17 cellular contexts compared by ENCODE assay signal in the genomic region with DNA sequence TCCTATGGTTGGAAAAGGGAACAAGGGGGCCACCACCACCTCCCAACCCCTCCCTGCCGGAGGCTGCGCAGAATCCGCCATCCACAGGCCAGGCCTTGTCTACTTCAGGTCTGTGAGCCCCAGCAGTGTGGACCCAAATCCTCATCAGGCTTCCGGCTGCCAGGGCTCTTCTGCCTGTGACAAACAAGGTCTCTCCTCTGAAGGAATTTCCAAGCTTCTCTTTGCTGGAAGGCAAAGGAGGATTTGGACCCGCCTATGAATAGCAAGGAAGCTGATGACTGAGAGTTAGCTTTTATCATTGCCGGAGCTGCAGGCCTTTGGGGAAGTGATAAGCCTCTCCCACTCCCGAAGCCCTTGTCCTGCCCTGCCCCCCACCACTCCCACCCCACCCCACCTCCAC.
DNase-seq lines count a peak whose midpoint lies in the region; ATAC-seq, FAIRE-seq and TF ChIP-seq lines count a peak whose summit lies in the region.
"Had no signal": no experiment of that assay in that cellular context is flagged by ENCODE, and none has a peak within 500 bp of the region (broad histone marks: within the 10 kb centered on the region; RNA-seq: fewer than 3 reads in every experiment).

No MANE protein-coding gene starts in this region.

- peaks cover 1% of the 10 kb centered on the region for H3K9me1 ChIP-seq in IMR-90 (ENCODE audit: insufficient read depth, low read length)

- H2AK9ac ChIP-seq in IMR-90 (replicated peaks; ENCODE audit: low read depth, low read length, poor library complexity): no peak overlapping the region

- TF ChIP-seq POLR2A in IMR-90 (IDR thresholded peaks at IDR 0.05; ENCODE audit: low read depth, low read length) (no peak), H1 (IDR thresholded peaks at IDR 0.05; ENCODE audit: control extremely low read depth in 1 of 2, low read depth in 2 of 2, low read length in 2 of 2) (no peak)

- peaks cover 10% of the 10 kb centered on the region for H3K4me1 ChIP-seq in IMR-90 (ENCODE audit: control insufficient read depth, insufficient read depth, low read length)
- H3K4me1 ChIP-seq in H1 (replicated peaks in 1 of 4; ENCODE audit: control insufficient read depth in 3 of 4, insufficient read depth in 4 of 4, low read length in 3 of 4): peaks cover 0 to 3% (median 0%) of the 10 kb centered on the region in 4 experiments; a peak in 3 of 7 replicates
- peaks cover 5% of the 10 kb centered on the region for H3K4me1 ChIP-seq in smooth muscle cell (ENCODE audit: low read depth)

- intact Hi-C loops in IMR-90 (cut with micrococcal nuclease): no loop called here

- H4K5ac ChIP-seq in IMR-90 (ENCODE audit: low read depth, low read length) (no peak overlapping the region), H1 (ENCODE audit: insufficient read length, low read depth, low read length) (peak overlapping the region; percentile 13)

- no peak overlapping the region for H3K4me2 ChIP-seq in IMR-90 (ENCODE audit: low read depth, low read length)
- no peak overlapping the region for H3K4me2 ChIP-seq in H1 (ENCODE audit: insufficient read depth in 1 of 2, low read depth in 2 of 2, low read length in 2 of 2)
- H3K4me2 ChIP-seq in smooth muscle cell: peak overlapping the region; percentile 42
- H3K4me2 ChIP-seq: A549 had no signal

- H2BK120ac ChIP-seq in IMR-90 (ENCODE audit: low read depth, low read length): no peak overlapping the region
- H2BK120ac ChIP-seq in H1 (replicated peaks; ENCODE audit: low read depth, low read length): no peak overlapping the region

- TF ChIP-seq EP300 in H1 (IDR thresholded peaks at IDR 0.05; ENCODE audit: borderline replicate concordance in 1 of 2, low read depth in 2 of 2, low read length in 2 of 2): no peak

- in situ Hi-C loops in IMR-90 (cut with MboI; ENCODE audit: low sequenced_read_pairs): no loop called here

- FAIRE-seq in H1 (lab: Jason Lieb, UNC) (no peak), urothelium cell line (lab: Jason Lieb, UNC) (no peak)
- FAIRE-seq: A549, G401.6, GM12892, H54, HTR-8/SVneo had no signal

- no peaks in the 10 kb centered on the region for H3K79me1 ChIP-seq in IMR-90 (ENCODE audit: low read depth in 1 of 2, low read length in 2 of 2)
- no peaks in the 10 kb centered on the region for H3K79me1 ChIP-seq in H1 (ENCODE audit: low read depth, low read length)

- H3K27me3 ChIP-seq in IMR-90 (ENCODE audit: control insufficient read depth, insufficient read depth, low read length) (no peaks in the 10 kb centered on the region), H1 (replicated peaks in 1 of 4; ENCODE audit: control insufficient read depth in 3 of 4, extremely low read depth in 1 of 4, insufficient read depth in 3 of 4, low read length in 3 of 4) (no peaks in the 10 kb centered on the region), smooth muscle cell (ENCODE audit: low read depth) (no peaks in the 10 kb centered on the region)
- H3K27me3 ChIP-seq: BE2C had no signal

- no peaks in the 10 kb centered on the region for H3K23me2 ChIP-seq in H1 (ENCODE audit: low read depth, low read length)

- 0 out of 2 replicates have a peak overlapping the region, but pooled peaks have one; percentile 16 for H4K91ac ChIP-seq in IMR-90 (ENCODE audit: insufficient read depth, low read depth, low read length)
- H4K91ac ChIP-seq in H1 (replicated peaks; ENCODE audit: insufficient read length, low read length): no peak overlapping the region

- no peak overlapping the region for H2BK12ac ChIP-seq in H1 (ENCODE audit: low read depth, low read length)

- H3K23ac ChIP-seq in IMR-90 (ENCODE audit: low read depth, low read length) (no peak overlapping the region), H1 (ENCODE audit: insufficient read length) (no peak overlapping the region)

- H2BK15ac ChIP-seq in IMR-90 (ENCODE audit: low read depth, low read length) (no peak overlapping the region), H1 (ENCODE audit: low read length) (no peak overlapping the region)

- no peaks in the 10 kb centered on the region for H3K9me3 Mint-ChIP-seq in activated T-helper 17 cell treated with anti-CD3 and anti-CD28 coated beads, Interleukin-2, amount 50 U/mL, for 72 hours

- H3K4ac ChIP-seq in IMR-90 (ENCODE audit: low read depth, low read length): no peak overlapping the region
- H3K4ac ChIP-seq in H1 (replicated peaks; ENCODE audit: insufficient read length, low read depth, low read length): no peak overlapping the region

- H3K79me2 ChIP-seq in H1 (ENCODE audit: control insufficient read depth in 1 of 2, insufficient read depth in 2 of 2, low read length in 2 of 2) (no peaks in the 10 kb centered on the region), smooth muscle cell (ENCODE audit: low read depth) (no peaks in the 10 kb centered on the region)

- H3K27ac ChIP-seq in IMR-90 (ENCODE audit: insufficient read depth, low read length) (no peak overlapping the region), H1 (ENCODE audit: low read depth, low read length) (no peak overlapping the region), smooth muscle cell (ENCODE audit: low read depth) (no peak overlapping the region)
- H3K27ac ChIP-seq: C4-2B had no signal

- no peak for ATAC-seq in IMR-90 (ENCODE audit: low read depth)
- ATAC-seq in activated T-helper 17 cell treated with anti-CD3 and anti-CD28 coated beads, Interleukin-2, amount 50 U/mL, for 72 hours (replicated peaks): no peak
- ATAC-seq: A549, HCT116 had no signal

- no peaks in the 10 kb centered on the region for H4K20me1 ChIP-seq in IMR-90 (ENCODE audit: insufficient read depth, low read length)
- H4K20me1 ChIP-seq in H1 (replicated peaks in 1 of 2; ENCODE audit: control insufficient read depth in 1 of 2, insufficient read depth in 2 of 2, low read length in 2 of 2): no peaks in the 10 kb centered on the region
- H4K20me1 ChIP-seq in smooth muscle cell (ENCODE audit: low read depth): no peaks in the 10 kb centered on the region

- CTCF ChIA-PET in IMR-90 (lab: Yijun Ruan, JAX) (no interaction called here), H1 (lab: Charles Lee; ENCODE audit: partially characterized antibody) (interaction anchor here (0.7 to 1.7 kb wide), 6 partner anchors 10 to 201 kb away, joined by 3 to 4 read pairs (median 3); no protein-coding TSS in a partner anchor)

- no peak overlapping the region for H3K4me3 ChIP-seq in IMR-90 (ENCODE audit: insufficient read depth, low read depth, low read length)
- H3K4me3 ChIP-seq in H1 (ENCODE audit: extremely low read depth in 1 of 4, insufficient read depth in 2 of 4, low read depth in 3 of 4, low read length in 4 of 4): no peak overlapping the region
- H3K4me3 ChIP-seq in smooth muscle cell: no peak overlapping the region
- H3K4me3 ChIP-seq: A549 had no signal

- H3K18ac ChIP-seq in IMR-90 (ENCODE audit: low read depth, low read length): no peak overlapping the region
- no peak overlapping the region for H3K18ac ChIP-seq in H1 (ENCODE audit: extremely low read depth, low read length)

- peaks cover 5% of the 10 kb centered on the region for H3K27me3 Mint-ChIP-seq in activated T-helper 17 cell treated with anti-CD3 and anti-CD28 coated beads, Interleukin-2, amount 50 U/mL, for 72 hours

- no peak overlapping the region for H2BK20ac ChIP-seq in IMR-90 (ENCODE audit: low read depth, low read length)
- H2BK20ac ChIP-seq in H1 (ENCODE audit: low read length): no peak overlapping the region

- no peak for DNase-seq in IMR-90
- DNase-seq in H1 (ENCODE audit: low read depth in 1 of 2, low spot score in 2 of 2): no peak
- peak; percentile 80 for DNase-seq in islet precursor cell
- DNase-seq in smooth muscle cell (lab: John Stamatoyannopoulos, UW; ENCODE audit: unreplicated experiment): no peak
- DNase-seq in activated naive CD4-positive, alpha-beta T cell treated with anti-CD3 and anti-CD28 coated beads, Interleukin-2, amount 50 U/mL, for 16 hours: no peak
- no peak for DNase-seq in urothelium cell line (ENCODE audit: low spot score)
- DNase-seq: BE2C; CD4-positive, alpha-beta memory T cell; DMS79 had no signal

- peaks cover 7% of the 10 kb centered on the region for H3F3A ChIP-seq in smooth muscle cell (ENCODE audit: low read depth)

- H3K14ac ChIP-seq in IMR-90 (replicated peaks; ENCODE audit: low read depth, low read length) (no peak overlapping the region), H1 (ENCODE audit: insufficient read length) (no peak overlapping the region)

- TF ChIP-seq RAD21 in IMR-90 (IDR thresholded peaks at IDR 0.05; ENCODE audit: low read length) (no peak), H1 (IDR thresholded peaks at IDR 0.05 in 1 of 2, conservative IDR thresholded peaks at IDR 0.05 in 1 of 2; ENCODE audit: low read depth in 2 of 2, low read length in 2 of 2) (no peak)

- H2AFZ ChIP-seq in IMR-90 (replicated peaks; ENCODE audit: low read length, poor library complexity) (no peak overlapping the region), H1 (ENCODE audit: low read length) (no peak overlapping the region), smooth muscle cell (ENCODE audit: low read depth) (no peak overlapping the region)

- dilution Hi-C loops in IMR-90 (cut with HindIII; ENCODE audit: low sequenced_read_pairs, unreplicated experiment): no loop called here

- H3K36me3 ChIP-seq in IMR-90 (ENCODE audit: control insufficient read depth, insufficient read depth, low read length): no peaks in the 10 kb centered on the region
- H3K36me3 ChIP-seq in H1 (ENCODE audit: control insufficient read depth in 2 of 4, insufficient read depth in 4 of 4, low read length in 3 of 4): no peaks in the 10 kb centered on the region
- H3K36me3 ChIP-seq in smooth muscle cell (ENCODE audit: low read depth): no peaks in the 10 kb centered on the region
- H3K36me3 ChIP-seq: BE2C had no signal

- no peak overlapping the region for H3K4me3 Mint-ChIP-seq in activated T-helper 17 cell treated with anti-CD3 and anti-CD28 coated beads, Interleukin-2, amount 50 U/mL, for 72 hours
- H3K4me3 Mint-ChIP-seq: CD4-positive, alpha-beta memory T cell had no signal

- H3K4me1 Mint-ChIP-seq in activated T-helper 17 cell treated with anti-CD3 and anti-CD28 coated beads, Interleukin-2, amount 50 U/mL, for 72 hours: no peaks in the 10 kb centered on the region
- H3K4me1 Mint-ChIP-seq: CD4-positive, alpha-beta memory T cell had no signal

- H3K56ac ChIP-seq in IMR-90 (ENCODE audit: extremely low read depth, insufficient read depth, low read length) (no peak overlapping the region), H1 (replicated peaks; ENCODE audit: insufficient read length, low read depth, low read length) (no peak overlapping the region)

- H4K8ac ChIP-seq in IMR-90 (ENCODE audit: low read depth in 2 of 2, low read length in 2 of 2): no peak overlapping the region
- no peak overlapping the region for H4K8ac ChIP-seq in H1 (ENCODE audit: extremely low read depth, insufficient read depth, low read length)

- H2AK5ac ChIP-seq in IMR-90 (ENCODE audit: low read depth, low read length) (no peak overlapping the region), H1 (ENCODE audit: low read depth, low read length) (no peak overlapping the region)

- H3K9ac ChIP-seq in IMR-90 (ENCODE audit: low read depth, low read length) (no peak overlapping the region), H1 (replicated peaks in 1 of 4; ENCODE audit: extremely low read depth in 1 of 4, low read depth in 3 of 4, low read length in 3 of 4) (no peak overlapping the region), smooth muscle cell (ENCODE audit: low read depth) (no peak overlapping the region)

- no CpG with 5 or more reads among the region's 7 CpGs for WGBS in IMR-90 (ENCODE audit: extremely low coverage in 2 of 2, insufficient read length in 1 of 2), 2 experiments
- WGBS in H1 (ENCODE audit: extremely low coverage in 1 of 2, insufficient coverage in 1 of 2, insufficient read length in 1 of 2, insufficient replicate concordance in 2 of 2, low coverage in 1 of 2, low lambda C conversion rate in 2 of 2, missing lambda C conversion rate in 1 of 2), 2 experiments: 90% methylated on average over 7 of the region's 7 CpGs; no CpG with 5 or more reads in 1 of the 2 experiments
- WGBS in smooth muscle cell (ENCODE audit: low lambda C conversion rate): 48% methylated on average over 7 of the region's 7 CpGs

- TF ChIP-seq CTCF in IMR-90 (conservative IDR thresholded peaks at IDR 0.05; ENCODE audit: low read depth, low read length) (no peak), H1 (IDR thresholded peaks at IDR 0.05; ENCODE audit: control extremely low read depth in 1 of 3, insufficient read depth in 1 of 3, low read depth in 1 of 3, low read length in 3 of 3) (no peak), smooth muscle cell (IDR thresholded peaks at IDR 0.05; ENCODE audit: borderline replicate concordance, insufficient read depth, poor library complexity, severe bottlenecking) (no peak)

- no peak overlapping the region for H3K27ac Mint-ChIP-seq in activated T-helper 17 cell treated with anti-CD3 and anti-CD28 coated beads, Interleukin-2, amount 50 U/mL, for 72 hours
- H3K27ac Mint-ChIP-seq: CD4-positive, alpha-beta memory T cell had no signal

- POLR2A ChIA-PET in IMR-90 (lab: Charles Lee; ENCODE audit: unreplicated experiment): no interaction called here
- POLR2A ChIA-PET in H1 (lab: Charles Lee; ENCODE audit: partially characterized antibody): interaction anchor here (1.2 kb wide), 1 partner anchor 12 kb away, joined by 3 read pairs; no protein-coding TSS in a partner anchor

- H2BK5ac ChIP-seq in IMR-90 (ENCODE audit: low read depth, low read length, poor library complexity, severe bottlenecking) (no peak overlapping the region), H1 (ENCODE audit: low read depth, low read length) (no peak overlapping the region)

- no peaks in the 10 kb centered on the region for H3K36me3 Mint-ChIP-seq in activated T-helper 17 cell treated with anti-CD3 and anti-CD28 coated beads, Interleukin-2, amount 50 U/mL, for 72 hours (ENCODE audit: low read depth)
- H3K36me3 Mint-ChIP-seq: CD4-positive, alpha-beta memory T cell had no signal

- H3K9me3 ChIP-seq in IMR-90 (ENCODE audit: control insufficient read depth, insufficient read depth, low read length): peaks cover 4% of the 10 kb centered on the region
- peaks cover 0 to 3% of the 10 kb centered on the region in 2 experiments; a peak in 1 of 4 replicates for H3K9me3 ChIP-seq in H1 (ENCODE audit: insufficient read depth in 2 of 2, low read depth in 1 of 2, low read length in 1 of 2)
- no peaks in the 10 kb centered on the region for H3K9me3 ChIP-seq in smooth muscle cell (replicated peaks; ENCODE audit: low read depth)
- H3K9me3 ChIP-seq: A549, BE2C had no signal

- BruUV-seq in IMR-90 (replicated peaks; lab: Mats Ljungman, UMichigan): no TSS peak
